ENCODE assay signal across 8 cellular contexts in the genomic region with DNA sequence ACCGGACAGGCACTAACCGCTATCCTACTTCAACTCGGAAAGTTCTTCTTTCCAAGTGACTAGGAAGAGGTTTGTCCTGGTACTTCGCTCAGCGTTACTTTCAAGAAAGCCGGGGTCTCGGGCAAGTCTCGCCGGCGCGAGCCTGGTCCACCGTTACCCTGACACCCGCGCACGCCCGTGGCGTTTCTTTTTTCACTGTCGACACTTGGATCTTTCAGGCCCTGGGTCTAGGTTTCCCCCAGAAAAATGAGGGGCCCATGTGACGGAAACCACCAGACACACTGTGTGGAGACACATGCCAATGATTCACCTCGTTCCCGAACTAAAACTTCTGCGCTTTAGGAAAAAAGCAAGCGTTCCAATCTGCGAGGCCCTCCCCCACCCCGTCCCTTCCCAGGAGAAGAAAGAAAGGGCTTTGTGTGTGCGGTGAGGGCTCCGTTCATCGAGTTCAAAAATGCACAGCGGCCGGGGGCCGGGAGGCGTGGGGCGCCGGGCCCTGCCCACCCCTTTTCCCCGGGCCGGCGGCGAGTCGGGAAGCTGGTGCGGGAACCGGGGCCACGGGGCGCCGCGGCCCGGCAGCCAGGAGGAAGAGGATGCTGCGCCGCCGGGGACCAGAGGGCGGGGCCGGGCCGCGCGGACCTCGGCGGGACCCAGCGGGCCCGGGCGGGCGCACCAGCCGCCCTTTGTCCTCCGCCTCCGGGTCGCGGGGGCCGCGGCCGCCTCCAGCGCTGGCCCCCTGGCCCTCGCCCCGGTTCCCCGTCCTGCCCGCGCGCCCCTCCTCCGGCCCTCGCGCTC. TPM values are rescaled to one million over a fixed set of nuclear protein-coding genes. Genes with fewer than 3 reads are reported as not detected.
DNase-seq lines count a peak whose midpoint lies in the region; ATAC-seq and TF ChIP-seq lines count a peak whose summit lies in the region.

No MANE protein-coding gene starts in this region.

- TF ChIP-seq CTCF in chondrocyte (IDR thresholded peaks at IDR 0.05) = peak; percentile 5

- H3K4me1 Mint-ChIP-seq in chondrocyte (ENCODE audit: low read depth) = peaks cover 40% of the 10 kb centered on the region

- H3K36me3 Mint-ChIP-seq in chondrocyte (ENCODE audit: low read depth) = no peaks in the 10 kb centered on the region

- no peaks in the 10 kb centered on the region for H3K9me3 Mint-ChIP-seq in chondrocyte (ENCODE audit: low read depth)

- H3K27me3 Mint-ChIP-seq in chondrocyte (ENCODE audit: low read depth) = no peaks in the 10 kb centered on the region

- peak overlapping the region; percentile 93 for H3K4me3 Mint-ChIP-seq in chondrocyte (ENCODE audit: unreplicated experiment)

- ATAC-seq in stimulated activated naive CD8-positive, alpha-beta T cell treated with anti-CD3 and anti-CD28 coated beads, Interleukin-15, Interleukin-2, amounts not matched to agents 100 U/mL and 50 U/mL, for 24 hours = no peak
- ATAC-seq in HG02571 (IDR thresholded peaks at IDR 0.05; ENCODE audit: unreplicated experiment) = no peak
- ATAC-seq in HG02885 (IDR thresholded peaks at IDR 0.05; ENCODE audit: poor library complexity, unreplicated experiment) = no peak

- DNase-seq in C1 segment of cervical spinal cord (lab: John Stamatoyannopoulos, UW) = peak in 11 of 14 donors; percentile 37 to 84 (median 53)
- DNase-seq in LHCN-M2 (ENCODE audit: low read depth) = peak; percentile 77
- DNase-seq in chondrocyte (ENCODE audit: low spot score) = no peak
- peak; percentile 82 for DNase-seq in left kidney (ENCODE audit: low read depth, low spot score)
- peak; percentile 9 for DNase-seq in stimulated activated naive CD8-positive, alpha-beta T cell treated with anti-CD3 and anti-CD28 coated beads, Interleukin-15, Interleukin-2, amounts not matched to agents 100 U/mL and 50 U/mL, for 24 hours
- DNase-seq in activated CD4-positive, CD25-positive, alpha-beta regulatory T cell (lab: John Stamatoyannopoulos, UW) = no peak

- peak overlapping the region; percentile 97 for H3K27ac Mint-ChIP-seq in chondrocyte (ENCODE audit: unreplicated experiment)

RNA-seq across cellular contexts. Expression of gene ZNF521, which starts 2.6 kb away (rescaled TPM):
- total RNA-seq in LHCN-M2 (2014; rRNA removed) (10.6 and 19.7 TPM in 2 replicates), chondrocyte (29.7 to 56.7 TPM (median 31.6 TPM) in 3 replicates)
- polyA plus RNA-seq in LHCN-M2 (2012) = 5.3 TPM

Comparison
In these comparisons a context has a peak if more than half of its experiments do, and no peak if none do; other contexts are left out.
1. DNase-seq: peak in C1 segment of cervical spinal cord (11 of 14), LHCN-M2 (single experiment), left kidney (single experiment) and stimulated activated naive CD8-positive, alpha-beta T cell treated with anti-CD3 and anti-CD28 coated beads, Interleukin-15, Interleukin-2, amounts not matched to agents 100 U/mL and 50 U/mL, for 24 hours (single experiment); none in chondrocyte (single experiment) and activated CD4-positive, CD25-positive, alpha-beta regulatory T cell (0 of 4).